30 cellular contexts compared by ENCODE assay signal in the genomic region with DNA sequence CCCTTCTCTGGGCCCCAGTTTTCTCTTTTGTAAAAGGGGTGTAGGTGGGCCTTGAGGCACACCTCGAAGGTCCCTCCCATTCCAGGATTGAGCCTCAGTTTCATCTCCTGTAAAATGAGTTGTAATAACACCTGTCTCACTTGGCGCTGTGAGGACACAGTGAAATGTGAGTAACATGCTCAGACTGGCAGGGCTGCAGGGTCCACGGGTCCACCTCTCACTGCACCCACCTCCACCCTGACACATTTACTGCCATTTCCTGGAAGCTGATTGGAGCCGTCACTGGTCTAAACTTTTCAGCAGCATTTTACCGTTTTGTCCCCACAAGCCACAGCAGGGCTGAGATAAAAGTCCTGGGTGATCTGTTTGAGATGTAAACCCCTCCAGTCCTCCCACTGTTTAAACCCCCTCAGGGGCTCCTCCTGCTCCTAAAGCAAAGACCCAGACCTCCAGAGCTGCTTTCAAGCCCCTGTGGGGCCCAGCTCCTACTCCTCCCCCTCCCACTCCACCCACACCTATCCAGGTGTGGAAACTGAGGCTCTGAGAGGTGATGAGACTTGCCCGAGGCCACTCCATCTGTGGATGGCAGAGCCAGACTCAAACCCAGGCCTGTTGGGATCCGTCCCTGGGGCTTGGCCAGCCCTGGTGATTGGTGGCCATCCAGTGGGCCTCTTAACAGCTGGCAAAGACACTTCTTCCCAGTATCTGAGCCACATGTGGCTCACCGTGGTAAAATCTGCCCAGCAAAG.
"Had no signal": no experiment of that assay in that cellular context is flagged by ENCODE, and none has a peak within 500 bp of the region (broad histone marks: within the 10 kb centered on the region; RNA-seq: fewer than 3 reads in every experiment).

No MANE protein-coding gene starts in this region.

- H3K9me3 Mint-ChIP-seq: activated naive CD4-positive, alpha-beta T cell treated with anti-CD3 and anti-CD28 coated beads for 36 hours; activated naive CD8-positive, alpha-beta T cell treated with anti-CD3 and anti-CD28 coated beads for 36 hours; effector memory CD8-positive, alpha-beta T cell; stimulated activated naive CD8-positive, alpha-beta T cell treated with anti-CD3 and anti-CD28 coated beads, Interleukin-15, Interleukin-2, amounts not matched to agents 100 ng/mL and 50 ng/mL, for 24 hours had no signal

- H3K27me3 ChIP-seq: body of pancreas, cardiac muscle cell, colonic mucosa, upper lobe of left lung, vagina had no signal

- H3K27ac Mint-ChIP-seq: activated CD4-positive, alpha-beta T cell treated with anti-CD3 and anti-CD28 coated beads for 36 hours; activated CD8-positive, alpha-beta T cell treated with anti-CD3 and anti-CD28 coated beads, Interleukin-2, amount 10 ng/mL, durations not matched to agents 7 days and 5 days; activated naive CD4-positive, alpha-beta T cell treated with anti-CD3 and anti-CD28 coated beads for 36 hours; activated naive CD8-positive, alpha-beta T cell treated with anti-CD3 and anti-CD28 coated beads for 36 hours; effector memory CD8-positive, alpha-beta T cell; immature natural killer cell; stimulated activated naive CD8-positive, alpha-beta T cell treated with anti-CD3 and anti-CD28 coated beads, Interleukin-15, Interleukin-2, amounts not matched to agents 100 ng/mL and 50 ng/mL, for 24 hours had no signal

- H2AFZ ChIP-seq: parathyroid adenoma had no signal

- H3K36me3 ChIP-seq: adrenal gland, cardiac muscle cell, colonic mucosa, heart left ventricle, left lung, lower lobe of right lung, upper lobe of left lung, vagina had no signal

- H3K4me3 ChIP-seq: adrenal gland, body of pancreas, cardiac muscle cell, colonic mucosa, dorsolateral prefrontal cortex, heart left ventricle, left lung, lower lobe of right lung, mucosa of descending colon, upper lobe of left lung, vagina had no signal

- H3K27ac ChIP-seq: adrenal gland, body of pancreas, cardiac muscle cell, colonic mucosa, dorsolateral prefrontal cortex, heart left ventricle, left lung, lower lobe of right lung, parathyroid adenoma, upper lobe of left lung, vagina had no signal

- H3K4me1 Mint-ChIP-seq: activated CD4-positive, alpha-beta T cell treated with anti-CD3 and anti-CD28 coated beads for 36 hours; activated naive CD8-positive, alpha-beta T cell treated with anti-CD3 and anti-CD28 coated beads for 36 hours; immature natural killer cell had no signal

- H3K9me3 ChIP-seq: adrenal gland, body of pancreas, colonic mucosa, heart left ventricle, left lung, lower lobe of right lung, mucosa of descending colon, upper lobe of left lung, vagina had no signal

- ATAC-seq: activated CD4-positive, alpha-beta T cell treated with anti-CD3 and anti-CD28 coated beads for 36 hours; activated CD8-positive, alpha-beta T cell treated with anti-CD3 and anti-CD28 coated beads, Interleukin-2, amount 10 ng/mL, durations not matched to agents 7 days and 5 days; body of pancreas; effector memory CD8-positive, alpha-beta T cell; esophagus mucosa; heart left ventricle; left lung; lower lobe of right lung; mucosa of descending colon; right cardiac atrium had no signal

- H3K4me1 ChIP-seq: adrenal gland, body of pancreas, colonic mucosa, heart left ventricle, left lung, lower lobe of right lung, parathyroid adenoma, upper lobe of left lung, vagina had no signal

- H3K4me3 Mint-ChIP-seq: activated CD4-positive, alpha-beta T cell treated with anti-CD3 and anti-CD28 coated beads for 36 hours; activated CD8-positive, alpha-beta T cell treated with anti-CD3 and anti-CD28 coated beads, Interleukin-2, amount 10 ng/mL, durations not matched to agents 7 days and 5 days; activated naive CD4-positive, alpha-beta T cell treated with anti-CD3 and anti-CD28 coated beads for 36 hours; activated naive CD8-positive, alpha-beta T cell treated with anti-CD3 and anti-CD28 coated beads for 36 hours; effector memory CD8-positive, alpha-beta T cell; immature natural killer cell; stimulated activated naive CD8-positive, alpha-beta T cell treated with anti-CD3 and anti-CD28 coated beads, Interleukin-15, Interleukin-2, amounts not matched to agents 100 ng/mL and 50 ng/mL, for 24 hours had no signal

- H3K36me3 Mint-ChIP-seq: activated naive CD8-positive, alpha-beta T cell treated with anti-CD3 and anti-CD28 coated beads for 36 hours; immature natural killer cell had no signal

- H3K9ac ChIP-seq: parathyroid adenoma had no signal

- DNase-seq: activated CD4-positive, alpha-beta T cell treated with anti-CD3 and anti-CD28 coated beads for 36 hours; activated CD4-positive, CD25-positive, alpha-beta regulatory T cell; activated CD8-positive, alpha-beta T cell treated with anti-CD3 and anti-CD28 coated beads, Interleukin-2, amount 10 ng/mL, durations not matched to agents 7 days and 5 days; activated effector memory CD4-positive, alpha-beta T cell treated with anti-CD3 and anti-CD28 coated beads, Interleukin-2, amount 50 U/mL, for 16 hours; activated naive CD4-positive, alpha-beta T cell treated with anti-CD3 and anti-CD28 coated beads for 36 hours; activated naive CD8-positive, alpha-beta T cell treated with anti-CD3 and anti-CD28 coated beads for 36 hours; aorta; body of pancreas; cerebellar nuclear complex; colonic mucosa; dorsolateral prefrontal cortex; effector memory CD8-positive, alpha-beta T cell; foreskin fibroblast; heart left ventricle; hypothalamus; immature natural killer cell; left lung; lower lobe of right lung; mesendoderm; mucosa of descending colon; nucleus accumbens; right cardiac atrium; stimulated activated CD4-positive, alpha-beta T cell treated with anti-CD3 and anti-CD28 coated beads, Interleukin-2, amount 100 ng/mL, for 48 hours; upper lobe of left lung had no signal

- H3K79me2 ChIP-seq: parathyroid adenoma had no signal
